Comparison of ENCODE assay signal across 18 cellular contexts in the genomic region with DNA sequence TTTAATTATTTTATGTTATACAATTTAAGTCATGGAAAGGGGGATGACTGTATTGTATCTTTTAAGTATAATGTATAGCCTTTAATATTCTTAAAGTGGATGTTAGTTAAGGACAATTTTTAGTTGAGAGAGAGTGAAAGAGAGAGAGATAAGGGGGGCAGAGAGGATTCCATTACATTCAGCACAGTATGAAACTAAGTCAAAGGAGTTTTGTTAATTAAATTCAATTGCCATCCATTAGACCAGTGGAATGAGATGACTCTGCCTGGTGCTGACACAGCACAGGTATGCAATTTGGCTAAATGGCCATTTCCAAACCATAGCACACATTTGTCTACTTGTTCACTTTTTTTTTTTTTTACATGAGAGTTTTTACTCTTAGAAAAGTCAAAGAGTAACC.
"Had no signal": no experiment of that assay in that cellular context is flagged by ENCODE, and none has a peak within 500 bp of the region (broad histone marks: within the 10 kb centered on the region; RNA-seq: fewer than 3 reads in every experiment).

No MANE protein-coding gene starts in this region.

- H3K4me1 ChIP-seq: colonic mucosa had no signal

- H3K27me3 Mint-ChIP-seq: stimulated activated naive B cell treated with anti-CD40 and anti-IgM and Interleukin-4, amounts not matched to agents 10 μg/mL and 1 μg/mL and 100 μg/mL, for 72 hours had no signal

- H3K27me3 ChIP-seq: colonic mucosa, heart left ventricle, spleen, stomach had no signal

- H3K9me3 ChIP-seq: colonic mucosa had no signal

- ATAC-seq: mucosa of descending colon; natural killer cell; stimulated activated naive B cell treated with anti-CD40 and anti-IgM and Interleukin-4, amounts not matched to agents 10 μg/mL and 1 μg/mL and 100 μg/mL, for 72 hours had no signal

- H3K36me3 Mint-ChIP-seq: natural killer cell; stimulated activated naive B cell treated with anti-CD40 and anti-IgM and Interleukin-4, amounts not matched to agents 10 μg/mL and 1 μg/mL and 100 μg/mL, for 72 hours had no signal

- H3K4me3 ChIP-seq: colonic mucosa, heart left ventricle, mucosa of descending colon, spleen, stomach had no signal

- H3K9me3 Mint-ChIP-seq: natural killer cell; stimulated activated naive B cell treated with anti-CD40 and anti-IgM and Interleukin-4, amounts not matched to agents 10 μg/mL and 1 μg/mL and 100 μg/mL, for 72 hours had no signal

- H3K27ac ChIP-seq: colonic mucosa, stomach had no signal

- DNase-seq: colonic mucosa; dermis blood vessel endothelial cell; endodermal cell; foreskin melanocyte; heart left ventricle; hypothalamus; mesendoderm; mucosa of descending colon; natural killer cell; posterior cingulate gyrus; spleen; stimulated activated CD4-positive, alpha-beta T cell treated with anti-CD3 and anti-CD28 coated beads, Interleukin-15, amount 100 ng/mL, for 24 hours; stimulated activated CD4-positive, alpha-beta T cell treated with anti-CD3 and anti-CD28 coated beads, Interleukin-1b, Interleukin-23, amount 100 ng/mL, for 48 hours; stimulated activated CD4-positive, alpha-beta T cell treated with anti-CD3 and anti-CD28 coated beads, Interleukin-4, amount 100 ng/mL, for 4 hours; stimulated activated naive B cell treated with anti-CD40 and anti-IgM and Interleukin-4, amounts not matched to agents 10 μg/mL and 1 μg/mL and 100 μg/mL, for 72 hours; stomach; trophoblast cell had no signal

- H3K27ac Mint-ChIP-seq: endodermal cell; natural killer cell; stimulated activated naive B cell treated with anti-CD40 and anti-IgM and Interleukin-4, amounts not matched to agents 10 μg/mL and 1 μg/mL and 100 μg/mL, for 72 hours had no signal

- H3K4me3 Mint-ChIP-seq: endodermal cell; natural killer cell; neural crest cell; stimulated activated naive B cell treated with anti-CD40 and anti-IgM and Interleukin-4, amounts not matched to agents 10 μg/mL and 1 μg/mL and 100 μg/mL, for 72 hours had no signal

- H3K36me3 ChIP-seq: colonic mucosa, heart left ventricle, spleen, stomach had no signal

- H3K4me1 Mint-ChIP-seq: natural killer cell; stimulated activated naive B cell treated with anti-CD40 and anti-IgM and Interleukin-4, amounts not matched to agents 10 μg/mL and 1 μg/mL and 100 μg/mL, for 72 hours had no signal
